ENCODE assay signal across 14 cellular contexts in genomic region chr3:23663661-23664186, GRCh38.
DNase-seq lines count a peak whose midpoint lies in the region; ATAC-seq and TF ChIP-seq lines count a peak whose summit lies in the region.
"Had no signal": no experiment of that assay in that cellular context is flagged by ENCODE, and none has a peak within 500 bp of the region (broad histone marks: within the 10 kb centered on the region; RNA-seq: fewer than 3 reads in every experiment).

No MANE protein-coding gene starts in this region.

- no peaks in the 10 kb centered on the region for H3K27me3 ChIP-seq in HCT116 (ENCODE audit: insufficient read depth, low read length)

- intact Hi-C loops in HCT116 (cut with micrococcal nuclease) = no loop called here
- intact Hi-C loops in left ventricle myocardium superior (cut with micrococcal nuclease) = no loop called here

- H4K20me1 ChIP-seq in HCT116 (ENCODE audit: insufficient read depth) = no peaks in the 10 kb centered on the region

- BruUV-seq in HCT116 (replicated peaks; lab: Mats Ljungman, UMichigan) = no TSS peak

- DNase-seq in HCT116 (ENCODE audit: low read depth, low spot score) = no peak
- peak; percentile 68 for DNase-seq in NCI-H446 treated with DMSO at 0.1 percent for 48 hours (lab: John Stamatoyannopoulos, UW)
- peak; percentile 13 for DNase-seq in astrocyte of the spinal cord (ENCODE audit: low read depth, low spot score)
- no peak for DNase-seq in left ventricle myocardium superior
- DNase-seq in GM10266 (ENCODE audit: extremely low spot score) = no peak
- DNase-seq in NCI-H2029 (lab: John Stamatoyannopoulos, UW) = no peak
- no peak for DNase-seq in effector CD4-positive, alpha-beta T cell
- DNase-seq: Calu3; CD4-positive, alpha-beta T cell; NCI-H1092; NCI-H82 had no signal

- no peak overlapping the region for H3K9ac ChIP-seq in HCT116 (ENCODE audit: low read length)

- ATAC-seq in HCT116 (no peak), left ventricle myocardium superior (peak; percentile 57), GM18909 (IDR thresholded peaks at IDR 0.05; ENCODE audit: poor library complexity, unreplicated experiment) (no peak)
- ATAC-seq: K562 had no signal

- TF ChIP-seq RAD21 in HCT116 (IDR thresholded peaks at IDR 0.05; ENCODE audit: low read depth) = no peak

- in situ Hi-C loops in astrocyte of the spinal cord (cut with HindIII; ENCODE audit: low sequenced_read_pairs) = no loop called here

- H3K4me2 ChIP-seq in HCT116 (ENCODE audit: low read length) = peak overlapping the region; percentile 37; the same call in 1 of the 2 replicates

- no peaks in the 10 kb centered on the region for H3K9me3 ChIP-seq in HCT116 (ENCODE audit: control insufficient read depth in 1 of 2, insufficient read depth in 1 of 2, low read depth in 1 of 2, low read length in 2 of 2)

- TF ChIP-seq CTCF in HCT116 (IDR thresholded peaks at IDR 0.05 in 2 of 3, conservative IDR thresholded peaks at IDR 0.05 in 1 of 3; ENCODE audit: borderline replicate concordance in 1 of 3, insufficient read depth in 1 of 3, low read depth in 2 of 3, low read length in 2 of 3) (no peak), astrocyte of the spinal cord (IDR thresholded peaks at IDR 0.05; ENCODE audit: low read depth, low read length) (no peak), GM10266 (IDR thresholded peaks at IDR 0.05; ENCODE audit: control insufficient read depth, insufficient read depth, low read depth, missing control alignments) (no peak)

- H3K4me3 ChIP-seq in HCT116 (replicated peaks in 1 of 2; ENCODE audit: low read depth in 1 of 2, low read length in 2 of 2) (no peak overlapping the region), astrocyte of the spinal cord (ENCODE audit: low read depth, low read length) (no peak overlapping the region)
- H3K4me3 ChIP-seq: K562, SK-N-MC had no signal

- RAD21 ChIA-PET in HCT116 (lab: Charles Lee; ENCODE audit: low non-redundant PET in 1 of 2, low total read pairs in 2 of 2, uncharacterized antibody in 2 of 2, unreplicated experiment in 2 of 2) = no interaction called here

- no peak overlapping the region for H3K27ac ChIP-seq in HCT116 (ENCODE audit: low read depth, low read length)
- H3K27ac ChIP-seq: SK-N-MC had no signal

- H3K9me2 ChIP-seq in HCT116 (ENCODE audit: insufficient read depth) = no peaks in the 10 kb centered on the region

- POLR2A ChIA-PET in HCT116 (lab: Charles Lee) = no interaction called here

- CTCF ChIA-PET in HCT116 (lab: Charles Lee) = no interaction called here

- H3K36me3 ChIP-seq in HCT116 (ENCODE audit: control insufficient read depth in 1 of 2, insufficient read depth in 2 of 2, low read length in 2 of 2) = no peaks in the 10 kb centered on the region

- no peak overlapping the region for H2AFZ ChIP-seq in HCT116 (ENCODE audit: low read depth, low read length, poor library complexity, severe bottlenecking)

- TF ChIP-seq POLR2A in HCT116 (IDR thresholded peaks at IDR 0.05; ENCODE audit: borderline replicate concordance, extremely low read depth, insufficient read depth, insufficient read length) = no peak

- H3K4me1 ChIP-seq in HCT116 (ENCODE audit: control insufficient read depth in 1 of 2, insufficient read depth in 2 of 2, low read length in 2 of 2) = peaks cover 15 to 41% of the 10 kb centered on the region in 2 experiments

- no peaks in the 10 kb centered on the region for H3K79me2 ChIP-seq in HCT116 (ENCODE audit: insufficient read depth, low read length)

TF ChIP-seq in HCT116, 20 proteins besides CTCF, POLR2A, EP300 and RAD21:
- no peak for TF ChIP-seq FOSL1 (IDR thresholded peaks at IDR 0.05; ENCODE audit: low read depth)
- TF ChIP-seq EGR1 (IDR thresholded peaks at IDR 0.05; ENCODE audit: low read depth) = no peak
- no peak for TF ChIP-seq SRF (IDR thresholded peaks at IDR 0.05; ENCODE audit: low read depth)
- no peak for TF ChIP-seq JUND (IDR thresholded peaks at IDR 0.05)
- no peak for TF ChIP-seq TCF7L2 (IDR thresholded peaks at IDR 0.05; ENCODE audit: borderline replicate concordance, extremely low read depth, insufficient read depth, insufficient read length)
- no peak for TF ChIP-seq ATF3 (IDR thresholded peaks at IDR 0.05)
- no peak for TF ChIP-seq SIN3A (IDR thresholded peaks at IDR 0.05; ENCODE audit: low read depth)
- no peak for TF ChIP-seq REST (IDR thresholded peaks at IDR 0.05; ENCODE audit: low read depth)
- TF ChIP-seq EZH2phosphoT487 (IDR thresholded peaks at IDR 0.05; ENCODE audit: borderline replicate concordance) = no peak
- TF ChIP-seq ZNF274 (IDR thresholded peaks at IDR 0.05; ENCODE audit: low read depth, low read length) = no peak
- TF ChIP-seq CEBPB (IDR thresholded peaks at IDR 0.05; ENCODE audit: low read depth) = no peak
TF ChIP-seq in HCT116: peak in this region for 0.

Comparison
In these comparisons a context has a peak if more than half of its experiments do, and no peak if none do; other contexts are left out.
1. DNase-seq: peak in NCI-H446 treated with DMSO at 0.1 percent for 48 hours (single experiment) and astrocyte of the spinal cord (single experiment); none in HCT116 (single experiment), left ventricle myocardium superior (single experiment), GM10266 (single experiment), NCI-H2029 (single experiment) and effector CD4-positive, alpha-beta T cell (single experiment).